ENCODE assay signal across 1 cellular context in genomic region chr19:46958542-46958941, GRCh38.
TF ChIP-seq lines count a peak whose summit lies in the region.

No MANE protein-coding gene starts in this region.

TF ChIP-seq in K562, 482 proteins besides CTCF, POLR2A, EP300 and RAD21 (continued from another document and continues in another):
- TF ChIP-seq ZNF609 (CRISPR knock-in tag; IDR thresholded peaks at IDR 0.05; ENCODE audit: borderline replicate concordance) (no peak), IRF1 (CRISPR knock-in tag; IDR thresholded peaks at IDR 0.05; ENCODE audit: borderline replicate concordance) (no peak), ZNF436 (CRISPR knock-in tag; IDR thresholded peaks at IDR 0.05) (no peak), ZNF518B (CRISPR knock-in tag; IDR thresholded peaks at IDR 0.05) (no peak), ELF2 (CRISPR knock-in tag; IDR thresholded peaks at IDR 0.05) (no peak), NR3C1 (CRISPR knock-in tag; IDR thresholded peaks at IDR 0.05) (no peak), CCAR2 (IDR thresholded peaks at IDR 0.05; ENCODE audit: low read depth, low read length) (no peak), CEBPG (CRISPR knock-in tag; IDR thresholded peaks at IDR 0.05) (peak; percentile 71), CEBPG (tag; conservative IDR thresholded peaks at IDR 0.05 in 1 of 2, IDR thresholded peaks at IDR 0.05 in 1 of 2) (peak in 1 of 2 experiments; percentile 52; a peak in 1 of 4 replicates), PYGO2 (tag; IDR thresholded peaks at IDR 0.05) (no peak), ID3 (CRISPR knock-in tag; IDR thresholded peaks at IDR 0.05) (no peak), ID3 (tag; IDR thresholded peaks at IDR 0.05) (0 out of 2 replicates have a peak, but pooled peaks have one; percentile 43), PPARD (CRISPR knock-in tag; IDR thresholded peaks at IDR 0.05) (no peak), ATF3 (IDR thresholded peaks at IDR 0.05) (peak; percentile 33; the same call in 1 of the 2 replicates), ATF3 (CRISPR knock-in tag; conservative IDR thresholded peaks at IDR 0.05) (no peak), HDAC2 (IDR thresholded peaks at IDR 0.05) (0 out of 2 replicates have a peak, but pooled peaks have one; percentile 21), CBFA2T3 (IDR thresholded peaks at IDR 0.05) (0 out of 2 replicates have a peak, but pooled peaks have one; percentile 10), TCF7L2 (IDR thresholded peaks at IDR 0.05; ENCODE audit: low read depth, low read length) (no peak), THRA (IDR thresholded peaks at IDR 0.05) (peak; percentile 63; the same call in 1 of the 2 replicates), IRF9 (tag; IDR thresholded peaks at IDR 0.05) (0 out of 2 replicates have a peak, but pooled peaks have one; percentile 36), MGA (IDR thresholded peaks at IDR 0.05) (peak; percentile 40; the same call in 1 of the 2 replicates), NR2C1 (IDR thresholded peaks at IDR 0.05) (0 out of 2 replicates have a peak, but pooled peaks have one; percentile 25), NR2C1 (tag; IDR thresholded peaks at IDR 0.05) (peak; percentile 49; the same call in 1 of the 2 replicates)
